ENCODE assay signal across 10 cellular contexts in genomic region chr2:152564754-152565551, GRCh38.
A peak's percentile ranks its signal among the peaks of the same experiment; 100 is the strongest.
DNase-seq lines count a peak whose midpoint lies in the region; ATAC-seq and TF ChIP-seq lines count a peak whose summit lies in the region.
"Had no signal": no experiment of that assay in that cellular context is flagged by ENCODE, and none has a peak within 500 bp of the region (broad histone marks: within the 10 kb centered on the region; RNA-seq: fewer than 3 reads in every experiment).

No MANE protein-coding gene starts in this region.

- H3K9ac ChIP-seq in PC-3 (ENCODE audit: low read length) = no peak overlapping the region

- no peaks in the 10 kb centered on the region for H4K20me1 ChIP-seq in PC-3 (ENCODE audit: low read length)

- H3K36me3 ChIP-seq in PC-3 (ENCODE audit: low read depth, low read length) = 0 out of 2 replicates have a peak, but pooled peaks cover 3% of the 10 kb centered on the region
- no peaks in the 10 kb centered on the region for H3K36me3 ChIP-seq in prostate gland

- H3K27me3 ChIP-seq in PC-3 (ENCODE audit: low read length) = no peaks in the 10 kb centered on the region
- no peaks in the 10 kb centered on the region for H3K27me3 ChIP-seq in prostate gland (replicated peaks; ENCODE audit: insufficient read depth)

- no TSS peak for BruUV-seq in PC-3 (replicated peaks; lab: Mats Ljungman, UMichigan)

- ATAC-seq in GM18517 (IDR thresholded peaks at IDR 0.05; ENCODE audit: unreplicated experiment) = peak; percentile 94
- ATAC-seq in GM21360 (IDR thresholded peaks at IDR 0.05; ENCODE audit: unreplicated experiment) = peak; percentile 79
- ATAC-seq in HG03025 (IDR thresholded peaks at IDR 0.05; ENCODE audit: low FRiP score, unreplicated experiment) = peak; percentile 86
- peak; percentile 35 for ATAC-seq in PC-3

- no peaks in the 10 kb centered on the region for H3K79me2 ChIP-seq in PC-3 (ENCODE audit: low read length)

- no peak for TF ChIP-seq CTCF in PC-3 (conservative IDR thresholded peaks at IDR 0.05; ENCODE audit: low read depth, low read length)
- TF ChIP-seq CTCF in prostate gland (IDR thresholded peaks at IDR 0.05) = no peak

- no peaks in the 10 kb centered on the region for H3K9me2 ChIP-seq in PC-3 (replicated peaks; ENCODE audit: low read length)

- POLR2A ChIA-PET in PC-3 (lab: Charles Lee; ENCODE audit: unreplicated experiment) = no interaction called here

- no peak overlapping the region for H2AFZ ChIP-seq in PC-3 (ENCODE audit: low read length)

- WGBS in prostate gland = 94% methylated on average over 4 of the region's 4 CpGs

- intact Hi-C loops in PC-3 (cut with micrococcal nuclease) (no loop called here), prostate gland (cut with DNase I) (no loop called here)

- no peak overlapping the region for H3K4me2 ChIP-seq in PC-3 (ENCODE audit: low read length)

- TF ChIP-seq POLR2A in prostate gland (IDR thresholded peaks at IDR 0.05) = no peak

- H3K9me3 ChIP-seq in PC-3 (ENCODE audit: low read length) (no peaks in the 10 kb centered on the region), prostate gland (no peaks in the 10 kb centered on the region)

- H3F3A ChIP-seq in PC-3 (ENCODE audit: low read length, unreplicated experiment) = no peaks in the 10 kb centered on the region

- peaks cover 37% of the 10 kb centered on the region for H3K4me1 ChIP-seq in PC-3 (ENCODE audit: insufficient read depth, low read length)
- no peaks in the 10 kb centered on the region for H3K4me1 ChIP-seq in prostate gland (replicated peaks)

- DNase-seq in PC-3 (peak; percentile 43), hippocampal formation (lab: John Stamatoyannopoulos, UW) (no peak), prostate gland (ENCODE audit: low spot score) (no peak), substantia nigra (lab: John Stamatoyannopoulos, UW) (no peak), NCI-H226 (no peak)
- DNase-seq: DMS153; NK-92 treated with Interleukin-12 subunit alpha and Interleukin-12 subunit beta, amount 100 ng/mL, for 24 hours had no signal

- H3K4me3 ChIP-seq in PC-3 (ENCODE audit: low read length) = no peak overlapping the region
- no peak overlapping the region for H3K4me3 ChIP-seq in prostate gland

- H3K27ac ChIP-seq in PC-3 (ENCODE audit: low read length) = peak overlapping the region; percentile 29
- H3K27ac ChIP-seq in prostate gland = no peak overlapping the region
- H3K27ac ChIP-seq in substantia nigra (ENCODE audit: low read depth, low read length, poor library complexity, severe bottlenecking) = no peak overlapping the region

- CTCF ChIA-PET in PC-3 (lab: Charles Lee) = interaction anchor here (0.7 kb wide), 1 partner anchor 35 kb away, joined by 13 read pairs; no protein-coding TSS in a partner anchor

Comparison
In these comparisons a context has a peak if more than half of its experiments do, and no peak if none do; other contexts are left out.
1. ATAC-seq: peak in every context shown above with its lines; median percentile 94 in GM18517; 86 in HG03025; 79 in GM21360; 35 in PC-3.